Comparison of ENCODE assay signal across 1 cellular context in the genomic region with DNA sequence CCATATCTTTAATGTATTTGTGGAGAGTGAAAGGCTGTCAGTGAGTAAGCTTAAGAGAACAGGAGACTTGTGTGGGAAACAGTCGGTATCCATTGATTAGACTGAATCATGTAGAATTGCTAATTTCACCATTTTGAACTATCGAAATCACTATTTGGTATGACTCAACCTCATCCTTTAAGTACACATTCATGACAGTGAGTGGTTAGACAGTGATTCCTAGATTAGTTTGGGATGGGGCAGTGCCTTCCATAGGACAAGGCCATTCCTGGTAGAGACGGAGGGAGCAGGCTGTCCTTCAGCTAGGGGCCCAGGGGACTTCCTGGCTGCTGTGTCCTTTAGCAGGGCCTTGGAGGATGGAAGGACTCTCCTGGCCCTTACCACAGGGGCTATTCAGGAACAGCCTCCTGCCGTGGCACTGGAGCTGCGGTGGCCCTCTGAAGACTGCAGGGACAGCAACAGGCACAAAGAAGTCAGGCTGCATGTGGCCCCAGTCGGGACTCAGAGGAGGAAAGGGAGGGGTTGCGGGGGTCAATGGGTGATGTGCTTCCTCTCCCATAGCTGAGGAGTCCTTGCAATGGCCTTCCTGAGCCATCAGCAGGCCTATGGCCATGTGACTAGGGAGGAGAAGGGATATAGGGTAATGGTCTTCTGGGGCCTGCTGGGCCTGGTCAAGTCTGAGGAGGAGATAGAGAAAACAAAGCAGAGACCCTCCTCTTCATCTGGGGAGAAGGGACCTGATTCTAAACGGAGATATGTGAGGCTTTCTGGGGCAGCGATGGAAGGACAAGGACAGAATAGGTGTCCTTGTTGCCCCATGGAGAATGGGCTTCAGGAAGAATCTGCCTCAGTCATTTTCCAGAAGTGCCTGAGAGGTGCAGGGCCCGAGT.
TF ChIP-seq lines count a peak whose summit lies in the region.

No MANE protein-coding gene starts in this region.

TF ChIP-seq in HepG2, 621 proteins besides CTCF, POLR2A, EP300 and RAD21 (continued from another document and continues in another):
- TF ChIP-seq, protein P1, sequence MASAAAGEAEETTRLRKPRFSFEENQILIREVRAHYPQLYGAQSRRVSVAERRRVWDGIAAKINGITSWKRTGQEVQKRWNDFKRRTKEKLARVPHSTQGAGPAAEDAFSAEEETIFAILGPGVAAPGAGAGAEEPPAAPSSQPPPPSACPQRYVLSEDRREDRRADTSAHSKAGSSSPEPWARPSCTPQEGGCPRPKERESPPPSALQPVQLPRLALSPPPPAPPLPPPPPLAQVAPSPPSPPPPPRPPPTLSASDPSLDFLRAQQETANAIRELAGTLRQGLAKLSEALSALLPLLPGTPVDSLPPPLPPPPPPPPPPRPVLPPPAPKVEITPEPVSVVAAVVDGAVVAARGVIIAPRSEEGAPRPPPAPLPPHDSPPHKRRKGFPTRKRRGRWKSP (CRISPR knock-in tag; IDR thresholded peaks at IDR 0.05) = no peak; the same call in 1 of the 2 replicates
- 0 out of 2 replicates have a peak, but pooled peaks have one; percentile 71 for TF ChIP-seq ZNF772 (CRISPR knock-in tag; IDR thresholded peaks at IDR 0.05)
- TF ChIP-seq ZFAT (CRISPR knock-in tag; conservative IDR thresholded peaks at IDR 0.05) = no peak
- no peak for TF ChIP-seq IRF1 (CRISPR knock-in tag; IDR thresholded peaks at IDR 0.05; ENCODE audit: low read depth)
- no peak for TF ChIP-seq ZNF326 (CRISPR knock-in tag; IDR thresholded peaks at IDR 0.05; ENCODE audit: borderline replicate concordance)
- TF ChIP-seq ZNF333 (CRISPR knock-in tag; IDR thresholded peaks at IDR 0.05; ENCODE audit: borderline replicate concordance) = no peak
- no peak; the same call in 1 of the 2 replicates for TF ChIP-seq ARNT2 (CRISPR knock-in tag; IDR thresholded peaks at IDR 0.05; ENCODE audit: low read depth)
- no peak for TF ChIP-seq DRAP1 (CRISPR knock-in tag; IDR thresholded peaks at IDR 0.05)
- TF ChIP-seq RNF2 (conservative IDR thresholded peaks at IDR 0.05; ENCODE audit: low read depth) = no peak
- no peak for TF ChIP-seq ZNF790 (CRISPR knock-in tag; IDR thresholded peaks at IDR 0.05; ENCODE audit: borderline replicate concordance)
- TF ChIP-seq AKAP8 (CRISPR knock-in tag; IDR thresholded peaks at IDR 0.05) = peak; percentile 92
- peak; percentile 19 for TF ChIP-seq SRSF4 (IDR thresholded peaks at IDR 0.05; ENCODE audit: low read depth, low read length, poor library complexity, severe bottlenecking)
- 0 out of 2 replicates have a peak, but pooled peaks have one; percentile 46 for TF ChIP-seq ZNF746 (CRISPR knock-in tag; IDR thresholded peaks at IDR 0.05)
- no peak for TF ChIP-seq NFE2L1 (CRISPR knock-in tag; IDR thresholded peaks at IDR 0.05; ENCODE audit: borderline replicate concordance)
- TF ChIP-seq ZNF432 (CRISPR knock-in tag; IDR thresholded peaks at IDR 0.05; ENCODE audit: borderline replicate concordance) = no peak
- peak; percentile 17; the same call in 1 of the 2 replicates for TF ChIP-seq ZNF430 (CRISPR knock-in tag; IDR thresholded peaks at IDR 0.05)
- TF ChIP-seq SOX13 (IDR thresholded peaks at IDR 0.05) = no peak
- peak in 1 of 2 experiments; percentile 44; a peak in 1 of 4 replicates for TF ChIP-seq SOX13 (CRISPR knock-in tag; conservative IDR thresholded peaks at IDR 0.05 in 1 of 2, IDR thresholded peaks at IDR 0.05 in 1 of 2)
- TF ChIP-seq ATF7-NPFF (CRISPR knock-in tag; IDR thresholded peaks at IDR 0.05; ENCODE audit: low read depth) = peak; percentile 58
- peak; percentile 55; the same call in 1 of the 2 replicates for TF ChIP-seq ZNF788 (CRISPR knock-in tag; IDR thresholded peaks at IDR 0.05; ENCODE audit: borderline replicate concordance)
- peak; percentile 36; the same call in 1 of the 2 replicates for TF ChIP-seq MEIS2 (CRISPR knock-in tag; IDR thresholded peaks at IDR 0.05)
- TF ChIP-seq RBFOX2 (IDR thresholded peaks at IDR 0.05; ENCODE audit: low read depth, low read length) = peak; percentile 66
- TF ChIP-seq NKX3-1 (CRISPR knock-in tag; IDR thresholded peaks at IDR 0.05) = no peak
- TF ChIP-seq NR2F6 (IDR thresholded peaks at IDR 0.05) = no peak; the same call in 1 of the 2 replicates
- 0 out of 2 replicates have a peak, but pooled peaks have one; percentile 12 for TF ChIP-seq NR2F6 (CRISPR knock-in tag; IDR thresholded peaks at IDR 0.05)
- peak; percentile 46; the same call in 1 of the 2 replicates for TF ChIP-seq ZNF891 (CRISPR knock-in tag; IDR thresholded peaks at IDR 0.05)
- no peak for TF ChIP-seq MYNN (CRISPR knock-in tag; IDR thresholded peaks at IDR 0.05; ENCODE audit: low read depth)
- no peak for TF ChIP-seq ZFP1 (CRISPR knock-in tag; IDR thresholded peaks at IDR 0.05)
- TF ChIP-seq HMG20B (CRISPR knock-in tag; conservative IDR thresholded peaks at IDR 0.05) = no peak
- peak; percentile 47; the same call in 1 of the 2 replicates for TF ChIP-seq ZNF33B (CRISPR knock-in tag; IDR thresholded peaks at IDR 0.05)
- TF ChIP-seq BRD4 (CRISPR knock-in tag; IDR thresholded peaks at IDR 0.05) = no peak
- TF ChIP-seq AHDC1 (CRISPR knock-in tag; IDR thresholded peaks at IDR 0.05; ENCODE audit: borderline replicate concordance) = 0 out of 2 replicates have a peak, but pooled peaks have one; percentile 31
- TF ChIP-seq EED (CRISPR knock-in tag; IDR thresholded peaks at IDR 0.05) = no peak
- TF ChIP-seq, protein P2, sequence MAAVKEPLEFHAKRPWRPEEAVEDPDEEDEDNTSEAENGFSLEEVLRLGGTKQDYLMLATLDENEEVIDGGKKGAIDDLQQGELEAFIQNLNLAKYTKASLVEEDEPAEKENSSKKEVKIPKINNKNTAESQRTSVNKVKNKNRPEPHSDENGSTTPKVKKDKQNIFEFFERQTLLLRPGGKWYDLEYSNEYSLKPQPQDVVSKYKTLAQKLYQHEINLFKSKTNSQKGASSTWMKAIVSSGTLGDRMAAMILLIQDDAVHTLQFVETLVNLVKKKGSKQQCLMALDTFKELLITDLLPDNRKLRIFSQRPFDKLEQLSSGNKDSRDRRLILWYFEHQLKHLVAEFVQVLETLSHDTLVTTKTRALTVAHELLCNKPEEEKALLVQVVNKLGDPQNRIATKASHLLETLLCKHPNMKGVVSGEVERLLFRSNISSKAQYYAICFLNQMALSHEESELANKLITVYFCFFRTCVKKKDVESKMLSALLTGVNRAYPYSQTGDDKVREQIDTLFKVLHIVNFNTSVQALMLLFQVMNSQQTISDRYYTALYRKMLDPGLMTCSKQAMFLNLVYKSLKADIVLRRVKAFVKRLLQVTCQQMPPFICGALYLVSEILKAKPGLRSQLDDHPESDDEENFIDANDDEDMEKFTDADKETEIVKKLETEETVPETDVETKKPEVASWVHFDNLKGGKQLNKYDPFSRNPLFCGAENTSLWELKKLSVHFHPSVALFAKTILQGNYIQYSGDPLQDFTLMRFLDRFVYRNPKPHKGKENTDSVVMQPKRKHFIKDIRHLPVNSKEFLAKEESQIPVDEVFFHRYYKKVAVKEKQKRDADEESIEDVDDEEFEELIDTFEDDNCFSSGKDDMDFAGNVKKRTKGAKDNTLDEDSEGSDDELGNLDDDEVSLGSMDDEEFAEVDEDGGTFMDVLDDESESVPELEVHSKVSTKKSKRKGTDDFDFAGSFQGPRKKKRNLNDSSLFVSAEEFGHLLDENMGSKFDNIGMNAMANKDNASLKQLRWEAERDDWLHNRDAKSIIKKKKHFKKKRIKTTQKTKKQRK (IDR thresholded peaks at IDR 0.05; ENCODE audit: low read length) = no peak
- TF ChIP-seq NAIF1 (CRISPR knock-in tag; IDR thresholded peaks at IDR 0.05; ENCODE audit: borderline replicate concordance) = no peak
- TF ChIP-seq ZFX (CRISPR knock-in tag; IDR thresholded peaks at IDR 0.05; ENCODE audit: low read depth) = peak; percentile 65
- no peak; the same call in 1 of the 2 replicates for TF ChIP-seq GABPA (IDR thresholded peaks at IDR 0.05; ENCODE audit: low read depth, low read length)
- peak; percentile 28; the same call in 1 of the 2 replicates for TF ChIP-seq GABPA (CRISPR knock-in tag; IDR thresholded peaks at IDR 0.05; ENCODE audit: low read depth)
- no peak for TF ChIP-seq ZNF766 (CRISPR knock-in tag; IDR thresholded peaks at IDR 0.05; ENCODE audit: borderline replicate concordance)
- TF ChIP-seq ZNF543 (CRISPR knock-in tag; IDR thresholded peaks at IDR 0.05) = 0 out of 2 replicates have a peak, but pooled peaks have one; percentile 30
- TF ChIP-seq KDM4B (CRISPR knock-in tag; IDR thresholded peaks at IDR 0.05) = no peak
- TF ChIP-seq ZNF550 (CRISPR knock-in tag; IDR thresholded peaks at IDR 0.05; ENCODE audit: borderline replicate concordance) = no peak
- peak; percentile 97 for TF ChIP-seq RBM22 (optimal IDR thresholded peaks at IDR 0.05; ENCODE audit: low read length)
- TF ChIP-seq TBL1XR1 (IDR thresholded peaks at IDR 0.05; ENCODE audit: borderline replicate concordance, low read length, partially characterized antibody) = no peak
- TF ChIP-seq BHLHE40 (IDR thresholded peaks at IDR 0.05; ENCODE audit: low read length) = no peak
- TF ChIP-seq YEATS2 (CRISPR knock-in tag; IDR thresholded peaks at IDR 0.05; ENCODE audit: borderline replicate concordance) = no peak
- peak; percentile 31; the same call in 1 of the 2 replicates for TF ChIP-seq GABPB1 (CRISPR knock-in tag; IDR thresholded peaks at IDR 0.05)
- no peak for TF ChIP-seq ZIK1 (CRISPR knock-in tag; IDR thresholded peaks at IDR 0.05; ENCODE audit: borderline replicate concordance, low read depth)
- no peak for TF ChIP-seq KLF11 (CRISPR knock-in tag; IDR thresholded peaks at IDR 0.05)
- TF ChIP-seq ATF2 (CRISPR knock-in tag; IDR thresholded peaks at IDR 0.05) = 0 out of 2 replicates have a peak, but pooled peaks have one; percentile 16
- TF ChIP-seq CHCHD3 (CRISPR knock-in tag; IDR thresholded peaks at IDR 0.05) = peak; percentile 20; the same call in 1 of the 2 replicates
- no peak; the same call in 1 of the 2 replicates for TF ChIP-seq KMT2B (CRISPR knock-in tag; IDR thresholded peaks at IDR 0.05)
- no peak for TF ChIP-seq ZNF329 (CRISPR knock-in tag; IDR thresholded peaks at IDR 0.05; ENCODE audit: low read depth)
- TF ChIP-seq ZNF501 (CRISPR knock-in tag; IDR thresholded peaks at IDR 0.05) = peak; percentile 57; the same call in 1 of the 2 replicates
- TF ChIP-seq ZNF160 (CRISPR knock-in tag; IDR thresholded peaks at IDR 0.05) = 0 out of 2 replicates have a peak, but pooled peaks have one; percentile 39
